ENCODE assay signal across 24 cellular contexts in the genomic region with DNA sequence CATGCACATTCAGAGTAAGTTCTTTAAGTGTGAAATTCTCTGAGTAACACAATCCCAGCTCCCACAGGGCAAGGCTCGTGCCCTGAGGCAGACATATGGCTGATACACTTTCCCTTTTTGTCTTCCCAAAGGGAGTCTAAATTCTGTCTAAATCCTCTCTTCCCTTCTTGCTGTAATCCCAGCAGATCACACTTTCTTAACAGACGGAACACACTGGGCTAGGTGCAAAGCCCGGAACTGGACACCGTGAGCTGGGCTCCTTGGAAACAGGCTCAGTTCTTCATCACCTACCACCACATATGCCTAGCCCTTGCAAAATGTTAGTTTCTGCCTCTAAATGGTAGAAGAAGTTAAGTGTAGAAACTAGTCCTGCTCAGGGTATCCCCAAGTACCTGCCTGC.
DNase-seq lines count a peak whose midpoint lies in the region; ATAC-seq and TF ChIP-seq lines count a peak whose summit lies in the region.
"Had no signal": no experiment of that assay in that cellular context is flagged by ENCODE, and none has a peak within 500 bp of the region (broad histone marks: within the 10 kb centered on the region; RNA-seq: fewer than 3 reads in every experiment).

No MANE protein-coding gene starts in this region.

- no peak overlapping the region for H4K8ac ChIP-seq in mesendoderm (ENCODE audit: low read depth, low read length)

- H3K27ac ChIP-seq in A673 (ENCODE audit: low read depth, low read length, poor library complexity, severe bottlenecking) (no peak overlapping the region), mesendoderm (ENCODE audit: low read depth, low read length) (no peak overlapping the region), tibial nerve (no peak overlapping the region), uterus (no peak overlapping the region), right cardiac atrium (ENCODE audit: low read length) (no peak overlapping the region)
- H3K27ac ChIP-seq: SJSA1 had no signal

- no peak overlapping the region for H3K23ac ChIP-seq in mesendoderm (ENCODE audit: low read length)

- no peak for TF ChIP-seq POLR2A in tibial nerve (IDR thresholded peaks at IDR 0.05)
- no peak for TF ChIP-seq POLR2A in uterus (IDR thresholded peaks at IDR 0.05)

- no peak overlapping the region for H3K9ac ChIP-seq in mesendoderm (ENCODE audit: low read length)

- ATAC-seq in right cardiac atrium, result no peak
- ATAC-seq: K562 had no signal

- no peak overlapping the region for H2BK120ac ChIP-seq in mesendoderm (ENCODE audit: low read depth, low read length)

- H3K4me3 Mint-ChIP-seq in brain, result no peak overlapping the region

- no peak overlapping the region for H2BK5ac ChIP-seq in mesendoderm (ENCODE audit: low read length)

- H3K18ac ChIP-seq in mesendoderm (ENCODE audit: low read length), result no peak overlapping the region

- no peak overlapping the region for H3K4ac ChIP-seq in mesendoderm (ENCODE audit: low read depth, low read length)

- intact Hi-C loops in A673 (cut with micrococcal nuclease; ENCODE audit: unreplicated experiment) (no loop called here), uterus (cut with DNase I; ENCODE audit: low total_unique reads) (no loop called here), right cardiac atrium (cut with DNase I) (no loop called here)

- H3K56ac ChIP-seq in mesendoderm (ENCODE audit: low read length), result no peak overlapping the region

- no peak overlapping the region for H4K5ac ChIP-seq in mesendoderm (ENCODE audit: low read length)

- H2BK15ac ChIP-seq in mesendoderm (replicated peaks; ENCODE audit: low read depth), result no peak overlapping the region

- H3K4me3 ChIP-seq in A673 (ENCODE audit: low read depth, low read length, poor library complexity, severe bottlenecking) (no peak overlapping the region), mesendoderm (ENCODE audit: low read length) (no peak overlapping the region), tibial nerve (no peak overlapping the region), uterus (no peak overlapping the region), right cardiac atrium (ENCODE audit: low read length) (no peak overlapping the region)
- H3K4me3 ChIP-seq: K562, SJSA1 had no signal

- no peak overlapping the region for H3K4me2 ChIP-seq in mesendoderm (ENCODE audit: low read length)

- H3K36me3 Mint-ChIP-seq in brain, result no peaks in the 10 kb centered on the region

- H3K27ac Mint-ChIP-seq in brain, result peak overlapping the region in 4 of 5 experiments; percentile 26 to 79 (median 48)

- TF ChIP-seq EP300 in tibial nerve (IDR thresholded peaks at IDR 0.05), result no peak

- no peaks in the 10 kb centered on the region for H3K79me1 ChIP-seq in mesendoderm (ENCODE audit: low read length)

- no TSS peak for BruUV-seq in A673 (replicated peaks; lab: Mats Ljungman, UMichigan)

- WGBS in mesendoderm (ENCODE audit: extremely low coverage, insufficient coverage, low lambda C conversion rate), result no CpG with 5 or more reads among the region's 4 CpGs
- WGBS in tibial nerve, 2 donors, result 45 to 52% methylated on average over 4 of the region's 4 CpGs
- WGBS in right cardiac atrium, result 48% methylated on average over 4 of the region's 4 CpGs

- H3K27me3 ChIP-seq in A673 (replicated peaks; ENCODE audit: insufficient read depth, low read depth, low read length, poor library complexity) (no peaks in the 10 kb centered on the region), mesendoderm (ENCODE audit: insufficient read depth, low read length, poor library complexity) (no peaks in the 10 kb centered on the region), tibial nerve (no peaks in the 10 kb centered on the region), uterus (no peaks in the 10 kb centered on the region), right cardiac atrium (ENCODE audit: control insufficient read depth, insufficient read depth) (no peaks in the 10 kb centered on the region)
- H3K27me3 ChIP-seq: SJSA1 had no signal

- peaks cover 3% of the 10 kb centered on the region for H3K27me3 Mint-ChIP-seq in brain

- DNase-seq in A673 (ENCODE audit: low spot score) (peak; percentile 23), NCI-H524 (lab: John Stamatoyannopoulos, UW) (peak; percentile 84 to 94), mesendoderm (peak; percentile 65), tibial nerve (ENCODE audit: low spot score in 2 of 2) (no peak), uterus (no peak), right cardiac atrium (no peak)
- no peak for DNase-seq in stimulated activated CD4-positive, alpha-beta T cell treated with anti-CD3 and anti-CD28 coated beads, Interleukin-15, amount 100 ng/mL, for 24 hours
- DNase-seq: 8988T, DMS53, H7, Kasumi-1, MV-4-11, NCI-H1105, NCI-H1436 treated with DMSO at 0.1 percent for 48 hours, NCI-H187 treated with DMSO at 0.1 percent for 48 hours, NCI-H2171 treated with DMSO at 0.1 percent for 48 hours, NCI-H345, NCI-H510A treated with DMSO at 0.1 percent for 48 hours, NCI-H774, Right ventricle myocardium superior, RPMI8226 had no signal

- no peak overlapping the region for H2AK5ac ChIP-seq in mesendoderm (ENCODE audit: low read length)

- no peaks in the 10 kb centered on the region for H3K9me3 ChIP-seq in A673 (ENCODE audit: low read depth, low read length, poor library complexity, severe bottlenecking)
- H3K9me3 ChIP-seq in tibial nerve, result no peaks in the 10 kb centered on the region
- H3K9me3 ChIP-seq in uterus, result no peaks in the 10 kb centered on the region
- H3K9me3 ChIP-seq in right cardiac atrium (ENCODE audit: control insufficient read depth, low read length), result no peaks in the 10 kb centered on the region
- H3K9me3 ChIP-seq: SJSA1 had no signal

- no peaks in the 10 kb centered on the region for H3K4me1 ChIP-seq in A673 (ENCODE audit: insufficient read depth, low read length, poor library complexity, severe bottlenecking)
- peaks cover 7% of the 10 kb centered on the region for H3K4me1 ChIP-seq in mesendoderm (ENCODE audit: control insufficient read depth, low read depth, low read length)
- no peaks in the 10 kb centered on the region for H3K4me1 ChIP-seq in tibial nerve
- no peaks in the 10 kb centered on the region for H3K4me1 ChIP-seq in uterus
- H3K4me1 ChIP-seq in right cardiac atrium (ENCODE audit: control insufficient read depth, insufficient read depth, low read length), result no peaks in the 10 kb centered on the region
- H3K4me1 ChIP-seq: SJSA1 had no signal

- CTCF ChIA-PET in A673 (lab: Charles Lee), result no interaction called here

- H3K36me3 ChIP-seq in A673 (ENCODE audit: insufficient read depth, low read length, poor library complexity, severe bottlenecking), result no peaks in the 10 kb centered on the region
- H3K36me3 ChIP-seq in mesendoderm (ENCODE audit: control insufficient read depth, insufficient read depth, low read length), result no peaks in the 10 kb centered on the region
- no peaks in the 10 kb centered on the region for H3K36me3 ChIP-seq in tibial nerve
- H3K36me3 ChIP-seq in uterus, result no peaks in the 10 kb centered on the region
- H3K36me3 ChIP-seq: SJSA1 had no signal

- H3K79me2 ChIP-seq in mesendoderm (ENCODE audit: control insufficient read depth, insufficient read depth, low read length), result no peaks in the 10 kb centered on the region

- no peaks in the 10 kb centered on the region for H3K9me3 Mint-ChIP-seq in brain

- POLR2A ChIA-PET in A673 (lab: Charles Lee; ENCODE audit: low non-redundant PET), result no interaction called here

- TF ChIP-seq CTCF in A673 (conservative IDR thresholded peaks at IDR 0.05; ENCODE audit: low read depth, low read length) (no peak), brain (conservative IDR thresholded peaks at IDR 0.05) (no peak), tibial nerve (IDR thresholded peaks at IDR 0.05) (no peak), uterus (IDR thresholded peaks at IDR 0.05) (no peak)

- peaks cover 55% of the 10 kb centered on the region for H3K4me1 Mint-ChIP-seq in brain

Comparison
In these comparisons a context has a peak if more than half of its experiments do, and no peak if none do; other contexts are left out.
1. DNase-seq: peak in A673 (single experiment), NCI-H524 (2 of 2) and mesendoderm (single experiment); none in tibial nerve (0 of 2), uterus (0 of 2), right cardiac atrium (0 of 3) and stimulated activated CD4-positive, alpha-beta T cell treated with anti-CD3 and anti-CD28 coated beads, Interleukin-15, amount 100 ng/mL, for 24 hours (single experiment).